ENCODE assay signal across 2 cellular contexts in genomic region chr15:52751522-52751921, GRCh38.
TF ChIP-seq lines count a peak whose summit lies in the region.

No MANE protein-coding gene starts in this region.

TF ChIP-seq in WTC11, 78 proteins besides CTCF, POLR2A, EP300 and RAD21 (continued from another document):
- TF ChIP-seq KAT7 (CRISPR knock-in tag; IDR thresholded peaks at IDR 0.05; ENCODE audit: borderline replicate concordance) (no peak), NR3C1 (CRISPR knock-in tag; conservative IDR thresholded peaks at IDR 0.05; ENCODE audit: low read depth) (no peak), GTF2I (CRISPR knock-in tag; conservative IDR thresholded peaks at IDR 0.05) (no peak), NR1H2 (CRISPR knock-in tag; IDR thresholded peaks at IDR 0.05) (no peak), RELA (CRISPR knock-in tag; IDR thresholded peaks at IDR 0.05; ENCODE audit: borderline replicate concordance) (no peak), FOXK1 (CRISPR knock-in tag; IDR thresholded peaks at IDR 0.05) (no peak), FOXP4 (CRISPR knock-in tag; IDR thresholded peaks at IDR 0.05) (no peak), E2F5 (CRISPR knock-in tag; IDR thresholded peaks at IDR 0.05) (no peak), MAX (CRISPR knock-in tag; IDR thresholded peaks at IDR 0.05) (no peak), HMGXB4 (CRISPR knock-in tag; IDR thresholded peaks at IDR 0.05) (no peak)

TF ChIP-seq in H1, 55 proteins besides CTCF, POLR2A, EP300 and RAD21 (continued from another document):
- TF ChIP-seq GABPA (IDR thresholded peaks at IDR 0.05; ENCODE audit: borderline replicate concordance, insufficient read depth, low read length): no peak
- no peak for TF ChIP-seq GTF2F1 (IDR thresholded peaks at IDR 0.05; ENCODE audit: borderline replicate concordance, low read depth, low read length)
- TF ChIP-seq TBP (IDR thresholded peaks at IDR 0.05; ENCODE audit: low read depth, low read length): no peak
- no peak for TF ChIP-seq CTBP2 (IDR thresholded peaks at IDR 0.05; ENCODE audit: borderline replicate concordance, insufficient read depth, insufficient read length, low read length)
- TF ChIP-seq RFX5 (IDR thresholded peaks at IDR 0.05; ENCODE audit: borderline replicate concordance, low read depth, low read length): no peak
- no peak for TF ChIP-seq EGR1 (IDR thresholded peaks at IDR 0.05; ENCODE audit: borderline replicate concordance, low read depth, low read length)
- TF ChIP-seq ZNF274 (IDR thresholded peaks at IDR 0.05; ENCODE audit: borderline replicate concordance, extremely low read depth, low read length): no peak
- no peak for TF ChIP-seq TAF1 (IDR thresholded peaks at IDR 0.05; ENCODE audit: low read depth, low read length)
- TF ChIP-seq MAX (IDR thresholded peaks at IDR 0.05): no peak
- no peak for TF ChIP-seq SRF (IDR thresholded peaks at IDR 0.05; ENCODE audit: low read depth, low read length)
- TF ChIP-seq KDM5A (IDR thresholded peaks at IDR 0.05; ENCODE audit: low read length): no peak
- TF ChIP-seq YY1 (IDR thresholded peaks at IDR 0.05; ENCODE audit: low read depth, low read length): no peak
- no peak for TF ChIP-seq SUZ12 (IDR thresholded peaks at IDR 0.05; ENCODE audit: low read length)
- TF ChIP-seq SIX5 (IDR thresholded peaks at IDR 0.05; ENCODE audit: low read depth, low read length): no peak
